Comparison of ENCODE assay signal across 13 cellular contexts in genomic region chr13:111966969-111967368, GRCh38.
DNase-seq lines count a peak whose midpoint lies in the region; ATAC-seq lines count a peak whose summit lies in the region.
"Had no signal": no experiment of that assay in that cellular context is flagged by ENCODE, and none has a peak within 500 bp of the region (broad histone marks: within the 10 kb centered on the region; RNA-seq: fewer than 3 reads in every experiment).

No MANE protein-coding gene starts in this region.

- DNase-seq in substantia nigra (lab: John Stamatoyannopoulos, UW) (no peak), islet precursor cell (no peak), epidermal melanocyte (ENCODE audit: insufficient read length, low spot score) (no peak)
- DNase-seq: BE2C; Caco-2; CD8-positive, alpha-beta T cell had no signal

- H3K27ac ChIP-seq in angular gyrus (ENCODE audit: low read depth, low read length) (peak overlapping the region; percentile 7), cingulate gyrus (ENCODE audit: low read depth, low read length) (peak overlapping the region; percentile 54), layer of hippocampus (ENCODE audit: low read depth, low read length) (peak overlapping the region; percentile 3), substantia nigra (ENCODE audit: low read depth, low read length, poor library complexity, severe bottlenecking) (peak overlapping the region; percentile 77)
- H3K27ac ChIP-seq: A549, C4-2B had no signal

- H3K27me3 ChIP-seq in layer of hippocampus (ENCODE audit: control insufficient read depth, insufficient read depth, low read length) = no peaks in the 10 kb centered on the region

- ATAC-seq in HG03460 (IDR thresholded peaks at IDR 0.05; ENCODE audit: unreplicated experiment) = no peak
- ATAC-seq: A549; CD8-positive, alpha-beta T cell; HepG2 had no signal

Comparison
In these comparisons a context has a peak if more than half of its experiments do, and no peak if none do; other contexts are left out.
1. H3K27ac ChIP-seq: peak in every context shown above with its lines; median percentile 77 in substantia nigra; 54 in cingulate gyrus; 7 in angular gyrus; 3 in layer of hippocampus.